Comparison of ENCODE assay signal across 22 cellular contexts in the genomic region with DNA sequence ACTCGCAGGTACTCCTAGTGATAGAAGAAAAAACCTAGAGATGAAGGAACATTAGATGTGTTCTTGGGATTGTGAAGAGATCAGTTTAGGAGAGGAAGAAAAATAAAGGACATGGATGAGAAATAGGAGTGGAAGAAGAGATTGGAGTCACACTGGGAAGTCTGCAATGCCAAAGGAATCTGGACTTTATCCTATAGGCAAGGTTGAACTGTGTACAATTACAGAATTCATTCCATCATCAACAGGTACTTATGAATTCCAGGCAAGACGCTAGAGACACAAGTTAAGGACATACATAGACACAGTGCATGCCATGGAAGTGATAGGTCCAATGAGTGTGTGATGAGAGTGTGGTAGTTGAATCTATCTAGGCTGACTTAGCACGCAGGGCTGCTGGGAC.
A peak's percentile ranks its signal among the peaks of the same experiment; 100 is the strongest.
DNase-seq lines count a peak whose midpoint lies in the region; ATAC-seq, FAIRE-seq and TF ChIP-seq lines count a peak whose summit lies in the region.
"Had no signal": no experiment of that assay in that cellular context is flagged by ENCODE, and none has a peak within 500 bp of the region (broad histone marks: within the 10 kb centered on the region; RNA-seq: fewer than 3 reads in every experiment).

No MANE protein-coding gene starts in this region.

- TF ChIP-seq POLR2A in A549 (IDR thresholded peaks at IDR 0.05; ENCODE audit: low read length) = no peak

- DNase-seq in A549 (ENCODE audit: low read depth in 1 of 2, low spot score in 1 of 2) = no peak
- no peak for DNase-seq in HTR-8/SVneo (ENCODE audit: insufficient read length, low spot score)
- no peak for DNase-seq in astrocyte (ENCODE audit: low read depth)
- peak; percentile 78 for DNase-seq in small intestine
- no peak for DNase-seq in GM19238 (ENCODE audit: insufficient read length, low spot score)
- DNase-seq: ACHN; BE2C; C1 segment of cervical spinal cord; CD4-positive, CD25-positive, alpha-beta regulatory T cell; CD8-positive, alpha-beta memory T cell; COR-L47; DMS 273 treated with DMSO at 0.1 percent for 48 hours; DMS53; DND-41; EL; H7; HFFc6 had no signal

- H3K9me3 Mint-ChIP-seq in astrocyte (ENCODE audit: unreplicated experiment) = no peaks in the 10 kb centered on the region
- H3K9me3 Mint-ChIP-seq: GM23338, HFFc6 had no signal

- no peaks in the 10 kb centered on the region for H3K9me3 ChIP-seq in A549
- no peaks in the 10 kb centered on the region for H3K9me3 ChIP-seq in astrocyte (ENCODE audit: insufficient read depth, low read depth, low read length)
- no peaks in the 10 kb centered on the region for H3K9me3 ChIP-seq in small intestine (ENCODE audit: control insufficient read depth, low read depth)
- H3K9me3 ChIP-seq: BE2C had no signal

- FAIRE-seq in A549 (lab: Jason Lieb, UNC) (no peak), HTR-8/SVneo (lab: Jason Lieb, UNC) (peak; percentile 23), astrocyte (lab: Jason Lieb, UNC) (peak; percentile 39), small intestine (lab: Jason Lieb, UNC) (no peak)
- FAIRE-seq: GM12891 had no signal

- H3K4me2 ChIP-seq in A549 = 0 out of 3 replicates have a peak overlapping the region, but pooled peaks have one; percentile 18
- H3K4me2 ChIP-seq in astrocyte (ENCODE audit: low read length) = no peak overlapping the region
- H3K4me2 ChIP-seq: GM23338 had no signal

- H2AFZ ChIP-seq in astrocyte (ENCODE audit: low read depth, low read length) = no peak overlapping the region
- H2AFZ ChIP-seq: GM23338 had no signal

- TF ChIP-seq RAD21 in A549 (conservative IDR thresholded peaks at IDR 0.05 in 1 of 2, IDR thresholded peaks at IDR 0.05 in 1 of 2) = no peak

- no peaks in the 10 kb centered on the region for H3K36me3 Mint-ChIP-seq in astrocyte (ENCODE audit: low read depth, unreplicated experiment)
- H3K36me3 Mint-ChIP-seq: CD4-positive, CD25-positive, alpha-beta regulatory T cell; CD8-positive, alpha-beta memory T cell had no signal

- no peaks in the 10 kb centered on the region for H4K20me1 ChIP-seq in astrocyte (ENCODE audit: insufficient read depth, low read length)

- no peak overlapping the region for H3K9ac ChIP-seq in astrocyte (ENCODE audit: low read length)

- POLR2A ChIA-PET in A549 (lab: Yijun Ruan, JAX) = no interaction called here

- no peak for TF ChIP-seq CTCF in A549 (IDR thresholded peaks at IDR 0.05)
- TF ChIP-seq CTCF in astrocyte (IDR thresholded peaks at IDR 0.05; ENCODE audit: insufficient read depth, low read depth, low read length) = no peak

- ATAC-seq in A549 (no peak), GM21723 (IDR thresholded peaks at IDR 0.05; ENCODE audit: unreplicated experiment) (no peak), HG02571 (IDR thresholded peaks at IDR 0.05; ENCODE audit: unreplicated experiment) (no peak)
- ATAC-seq: GM23338, HCT116 had no signal

- H3K27ac ChIP-seq in A549 (peak overlapping the region; percentile 16 to 52; a peak in 1 of 6 replicates), astrocyte (ENCODE audit: low read depth, low read length) (no peak overlapping the region), small intestine (ENCODE audit: low read depth in 1 of 2, low read length in 1 of 2) (no peak overlapping the region)

- no peak overlapping the region for H3K27ac Mint-ChIP-seq in astrocyte (ENCODE audit: unreplicated experiment)
- H3K27ac Mint-ChIP-seq: CD8-positive, alpha-beta memory T cell; GM23338; HFFc6 had no signal

- H3K4me3 ChIP-seq in A549 (no peak overlapping the region), astrocyte (ENCODE audit: insufficient read depth, low read depth, low read length) (no peak overlapping the region), small intestine (ENCODE audit: low read depth in 1 of 2, low read length in 2 of 2) (no peak overlapping the region)
- H3K4me3 ChIP-seq: GM23338 had no signal

- TF ChIP-seq EP300 in A549 (IDR thresholded peaks at IDR 0.05) = no peak

- no peak overlapping the region for H3K4me3 Mint-ChIP-seq in astrocyte (ENCODE audit: unreplicated experiment)
- H3K4me3 Mint-ChIP-seq: CD4-positive, CD25-positive, alpha-beta regulatory T cell; CD8-positive, alpha-beta memory T cell; GM23338; HFFc6 had no signal

- H3K4me1 ChIP-seq in A549 (peaks cover 17% of the 10 kb centered on the region), astrocyte (ENCODE audit: insufficient read depth, low read length) (no peaks in the 10 kb centered on the region), small intestine (ENCODE audit: control insufficient read depth in 2 of 2, insufficient read depth in 1 of 2, low read depth in 1 of 2, low read length in 1 of 2) (peaks cover 2 to 3% of the 10 kb centered on the region in 2 donors)
- H3K4me1 ChIP-seq: BE2C had no signal

- WGBS in A549 (ENCODE audit: missing lambda C conversion rate) = 60% methylated on average over 3 of the region's 3 CpGs
- 63 to 66% (median 64%) methylated on average over 3 of the region's 3 CpGs for WGBS in small intestine, 3 donors

- H3K79me2 ChIP-seq in astrocyte (ENCODE audit: insufficient read depth, low read length) = no peaks in the 10 kb centered on the region

- H3K27me3 ChIP-seq in astrocyte (ENCODE audit: insufficient read depth, low read length) (no peaks in the 10 kb centered on the region), small intestine (ENCODE audit: control insufficient read depth in 2 of 2, insufficient read depth in 2 of 2, low read length in 2 of 2) (peaks cover 0 to 1% of the 10 kb centered on the region in 2 donors)
- H3K27me3 ChIP-seq: BE2C had no signal

- no peaks in the 10 kb centered on the region for H3K36me3 ChIP-seq in astrocyte (ENCODE audit: insufficient read depth, low read length)
- H3K36me3 ChIP-seq in small intestine (ENCODE audit: control insufficient read depth in 2 of 2, insufficient read depth in 2 of 2, low read length in 2 of 2) = no peaks in the 10 kb centered on the region
- H3K36me3 ChIP-seq: BE2C had no signal

- CTCF ChIA-PET in A549 (lab: Yijun Ruan, JAX) = no interaction called here

- H3K4me1 Mint-ChIP-seq in astrocyte (ENCODE audit: low read depth, unreplicated experiment) = peaks cover 8% of the 10 kb centered on the region
- H3K4me1 Mint-ChIP-seq: CD4-positive, CD25-positive, alpha-beta regulatory T cell; CD8-positive, alpha-beta memory T cell had no signal

- peaks cover 2% of the 10 kb centered on the region for H3K27me3 Mint-ChIP-seq in astrocyte (ENCODE audit: low read depth, unreplicated experiment)

TF ChIP-seq in A549, 52 proteins besides CTCF, POLR2A, EP300 and RAD21:
- no peak for TF ChIP-seq MYC (IDR thresholded peaks at IDR 0.05; ENCODE audit: borderline replicate concordance, low read length)
- no peak for TF ChIP-seq RFX5 (IDR thresholded peaks at IDR 0.05)
- no peak for TF ChIP-seq EHMT2 (IDR thresholded peaks at IDR 0.05; ENCODE audit: low read depth)
- no peak for TF ChIP-seq CHD4 (IDR thresholded peaks at IDR 0.05; ENCODE audit: borderline replicate concordance)
- no peak for TF ChIP-seq GATA3 (IDR thresholded peaks at IDR 0.05; ENCODE audit: borderline replicate concordance)
- TF ChIP-seq, protein P1, sequence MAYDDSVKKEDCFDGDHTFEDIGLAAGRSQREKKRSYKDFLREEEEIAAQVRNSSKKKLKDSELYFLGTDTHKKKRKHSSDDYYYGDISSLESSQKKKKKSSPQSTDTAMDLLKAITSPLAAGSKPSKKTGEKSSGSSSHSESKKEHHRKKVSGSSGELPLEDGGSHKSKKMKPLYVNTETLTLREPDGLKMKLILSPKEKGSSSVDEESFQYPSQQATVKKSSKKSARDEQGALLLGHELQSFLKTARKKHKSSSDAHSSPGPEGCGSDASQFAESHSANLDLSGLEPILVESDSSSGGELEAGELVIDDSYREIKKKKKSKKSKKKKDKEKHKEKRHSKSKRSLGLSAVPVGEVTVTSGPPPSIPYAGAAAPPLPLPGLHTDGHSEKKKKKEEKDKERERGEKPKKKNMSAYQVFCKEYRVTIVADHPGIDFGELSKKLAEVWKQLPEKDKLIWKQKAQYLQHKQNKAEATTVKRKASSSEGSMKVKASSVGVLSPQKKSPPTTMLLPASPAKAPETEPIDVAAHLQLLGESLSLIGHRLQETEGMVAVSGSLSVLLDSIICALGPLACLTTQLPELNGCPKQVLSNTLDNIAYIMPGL (CRISPR knock-in tag; IDR thresholded peaks at IDR 0.05; ENCODE audit: borderline replicate concordance) = no peak
- TF ChIP-seq ZSCAN20 (CRISPR knock-in tag; IDR thresholded peaks at IDR 0.05) = no peak
- TF ChIP-seq ZFP36 (IDR thresholded peaks at IDR 0.05; ENCODE audit: borderline replicate concordance, partially characterized antibody) = no peak
- TF ChIP-seq CEBPB (IDR thresholded peaks at IDR 0.05) = no peak
- TF ChIP-seq, protein P2, sequence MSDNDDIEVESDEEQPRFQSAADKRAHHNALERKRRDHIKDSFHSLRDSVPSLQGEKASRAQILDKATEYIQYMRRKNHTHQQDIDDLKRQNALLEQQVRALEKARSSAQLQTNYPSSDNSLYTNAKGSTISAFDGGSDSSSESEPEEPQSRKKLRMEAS (IDR thresholded peaks at IDR 0.05) = no peak
- TF ChIP-seq ZC3H11A (IDR thresholded peaks at IDR 0.05) = no peak
- TF ChIP-seq CBX2 (IDR thresholded peaks at IDR 0.05; ENCODE audit: borderline replicate concordance, low read depth) = no peak
- no peak for TF ChIP-seq JUN (IDR thresholded peaks at IDR 0.05)
- TF ChIP-seq, protein P3, sequence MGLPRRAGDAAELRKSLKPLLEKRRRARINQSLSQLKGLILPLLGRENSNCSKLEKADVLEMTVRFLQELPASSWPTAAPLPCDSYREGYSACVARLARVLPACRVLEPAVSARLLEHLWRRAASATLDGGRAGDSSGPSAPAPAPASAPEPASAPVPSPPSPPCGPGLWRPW (IDR thresholded peaks at IDR 0.05) = no peak
- no peak for TF ChIP-seq TP53 (CRISPR knock-in tag; IDR thresholded peaks at IDR 0.05)

Comparison
In these comparisons a context has a peak if more than half of its experiments do, and no peak if none do; other contexts are left out.
1. H3K27ac ChIP-seq: peak in A549 (2 of 2); none in astrocyte (single experiment) and small intestine (0 of 2).